In the genomic region with DNA sequence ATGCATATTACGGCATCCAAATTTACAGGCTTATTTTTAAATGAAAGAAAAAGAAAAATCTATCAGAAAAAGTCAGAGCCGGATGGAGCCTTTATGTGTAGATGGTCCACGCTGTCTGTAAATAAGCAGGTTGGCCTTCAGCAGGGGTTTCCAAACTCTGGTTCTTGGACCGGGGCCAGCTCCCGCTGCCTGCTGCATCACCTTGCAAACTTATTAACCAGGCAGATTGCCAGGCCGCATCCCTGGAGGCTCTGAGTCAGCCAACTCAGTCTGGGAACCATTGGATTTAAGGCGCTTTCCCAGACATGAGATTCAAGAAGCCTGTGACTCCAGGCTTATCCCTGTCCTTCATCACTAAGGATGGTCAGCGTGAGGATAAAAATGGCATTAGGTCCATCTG, we compare ENCODE assay signal across 1 cellular context.
TF ChIP-seq lines count a peak whose summit lies in the region.

No MANE protein-coding gene starts in this region.

TF ChIP-seq in HEK293, 187 proteins besides CTCF, POLR2A, EP300 and RAD21 (continued from another document):
- TF ChIP-seq, protein P1, sequence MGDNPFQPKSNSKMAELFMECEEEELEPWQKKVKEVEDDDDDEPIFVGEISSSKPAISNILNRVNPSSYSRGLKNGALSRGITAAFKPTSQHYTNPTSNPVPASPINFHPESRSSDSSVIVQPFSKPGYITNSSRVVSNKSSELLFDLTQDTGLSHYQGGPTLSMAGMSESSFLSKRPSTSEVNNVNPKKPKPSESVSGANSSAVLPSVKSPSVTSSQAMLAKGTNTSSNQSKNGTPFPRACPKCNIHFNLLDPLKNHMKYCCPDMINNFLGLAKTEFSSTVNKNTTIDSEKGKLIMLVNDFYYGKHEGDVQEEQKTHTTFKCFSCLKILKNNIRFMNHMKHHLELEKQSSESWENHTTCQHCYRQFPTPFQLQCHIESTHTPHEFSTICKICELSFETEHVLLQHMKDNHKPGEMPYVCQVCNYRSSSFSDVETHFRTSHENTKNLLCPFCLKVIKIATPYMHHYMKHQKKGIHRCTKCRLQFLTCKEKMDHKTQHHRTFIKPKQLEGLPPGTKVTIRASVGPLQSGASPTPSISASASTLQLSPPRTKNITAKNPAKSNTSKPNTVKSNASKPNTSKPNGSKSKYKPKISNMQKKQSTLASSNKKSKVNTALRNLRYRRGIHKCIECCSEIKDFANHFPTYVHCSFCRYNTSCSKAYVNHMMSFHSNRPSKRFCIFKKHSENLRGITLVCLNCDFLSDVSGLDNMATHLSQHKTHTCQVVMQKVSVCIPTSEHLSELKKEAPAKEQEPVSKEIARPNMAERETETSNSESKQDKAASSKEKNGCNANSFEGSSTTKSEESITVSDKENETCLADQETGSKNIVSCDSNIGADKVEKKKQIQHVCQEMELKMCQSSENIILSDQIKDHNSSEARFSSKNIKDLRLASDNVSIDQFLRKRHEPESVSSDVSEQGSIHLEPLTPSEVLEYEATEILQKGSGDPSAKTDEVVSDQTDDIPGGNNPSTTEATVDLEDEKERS (tag by site-specific recombination; IDR thresholded peaks at IDR 0.05) = no peak
- no peak for TF ChIP-seq ZNF596 (tag by site-specific recombination; IDR thresholded peaks at IDR 0.05)
- no peak for TF ChIP-seq ZNF549 (tag by site-specific recombination; IDR thresholded peaks at IDR 0.05)
- TF ChIP-seq ZNF426 (tag by site-specific recombination; IDR thresholded peaks at IDR 0.05) = no peak
- no peak for TF ChIP-seq KLF16 (tag by site-specific recombination; IDR thresholded peaks at IDR 0.05)
- TF ChIP-seq, protein P2, sequence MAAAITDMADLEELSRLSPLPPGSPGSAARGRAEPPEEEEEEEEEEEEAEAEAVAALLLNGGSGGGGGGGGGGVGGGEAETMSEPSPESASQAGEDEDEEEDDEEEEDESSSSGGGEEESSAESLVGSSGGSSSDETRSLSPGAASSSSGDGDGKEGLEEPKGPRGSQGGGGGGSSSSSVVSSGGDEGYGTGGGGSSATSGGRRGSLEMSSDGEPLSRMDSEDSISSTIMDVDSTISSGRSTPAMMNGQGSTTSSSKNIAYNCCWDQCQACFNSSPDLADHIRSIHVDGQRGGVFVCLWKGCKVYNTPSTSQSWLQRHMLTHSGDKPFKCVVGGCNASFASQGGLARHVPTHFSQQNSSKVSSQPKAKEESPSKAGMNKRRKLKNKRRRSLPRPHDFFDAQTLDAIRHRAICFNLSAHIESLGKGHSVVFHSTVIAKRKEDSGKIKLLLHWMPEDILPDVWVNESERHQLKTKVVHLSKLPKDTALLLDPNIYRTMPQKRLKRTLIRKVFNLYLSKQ (tag by site-specific recombination; IDR thresholded peaks at IDR 0.05; ENCODE audit: borderline replicate concordance) = no peak
- TF ChIP-seq ZNF350 (tag by site-specific recombination; IDR thresholded peaks at IDR 0.05) = no peak
- TF ChIP-seq ZFP69B (tag by site-specific recombination; IDR thresholded peaks at IDR 0.05) = no peak
- no peak for TF ChIP-seq ZNF121 (tag by site-specific recombination; IDR thresholded peaks at IDR 0.05)
- TF ChIP-seq, protein P3, sequence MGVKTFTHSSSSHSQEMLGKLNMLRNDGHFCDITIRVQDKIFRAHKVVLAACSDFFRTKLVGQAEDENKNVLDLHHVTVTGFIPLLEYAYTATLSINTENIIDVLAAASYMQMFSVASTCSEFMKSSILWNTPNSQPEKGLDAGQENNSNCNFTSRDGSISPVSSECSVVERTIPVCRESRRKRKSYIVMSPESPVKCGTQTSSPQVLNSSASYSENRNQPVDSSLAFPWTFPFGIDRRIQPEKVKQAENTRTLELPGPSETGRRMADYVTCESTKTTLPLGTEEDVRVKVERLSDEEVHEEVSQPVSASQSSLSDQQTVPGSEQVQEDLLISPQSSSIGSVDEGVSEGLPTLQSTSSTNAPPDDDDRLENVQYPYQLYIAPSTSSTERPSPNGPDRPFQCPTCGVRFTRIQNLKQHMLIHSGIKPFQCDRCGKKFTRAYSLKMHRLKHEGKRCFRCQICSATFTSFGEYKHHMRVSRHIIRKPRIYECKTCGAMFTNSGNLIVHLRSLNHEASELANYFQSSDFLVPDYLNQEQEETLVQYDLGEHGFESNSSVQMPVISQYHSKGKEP (tag by site-specific recombination; IDR thresholded peaks at IDR 0.05) = peak; percentile 99
- TF ChIP-seq MYNN (tag by site-specific recombination; IDR thresholded peaks at IDR 0.05; ENCODE audit: borderline replicate concordance) = no peak
- TF ChIP-seq ZNF157 (tag by site-specific recombination; IDR thresholded peaks at IDR 0.05) = no peak
- no peak for TF ChIP-seq ZSCAN16 (tag by site-specific recombination; IDR thresholded peaks at IDR 0.05)
- TF ChIP-seq, protein P4, sequence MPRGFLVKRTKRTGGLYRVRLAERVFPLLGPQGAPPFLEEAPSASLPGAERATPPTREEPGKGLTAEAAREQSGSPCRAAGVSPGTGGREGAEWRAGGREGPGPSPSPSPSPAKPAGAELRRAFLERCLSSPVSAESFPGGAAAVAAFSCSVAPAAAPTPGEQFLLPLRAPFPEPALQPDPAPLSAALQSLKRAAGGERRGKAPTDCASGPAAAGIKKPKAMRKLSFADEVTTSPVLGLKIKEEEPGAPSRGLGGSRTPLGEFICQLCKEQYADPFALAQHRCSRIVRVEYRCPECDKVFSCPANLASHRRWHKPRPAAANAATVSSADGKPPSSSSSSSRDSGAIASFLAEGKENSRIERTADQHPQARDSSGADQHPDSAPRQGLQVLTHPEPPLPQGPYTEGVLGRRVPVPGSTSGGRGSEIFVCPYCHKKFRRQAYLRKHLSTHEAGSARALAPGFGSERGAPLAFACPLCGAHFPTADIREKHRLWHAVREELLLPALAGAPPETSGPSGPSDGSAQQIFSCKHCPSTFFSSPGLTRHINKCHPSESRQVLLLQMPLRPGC (tag by site-specific recombination; IDR thresholded peaks at IDR 0.05) = 0 out of 2 replicates have a peak, but pooled peaks have one; percentile 42
- TF ChIP-seq, protein P5, sequence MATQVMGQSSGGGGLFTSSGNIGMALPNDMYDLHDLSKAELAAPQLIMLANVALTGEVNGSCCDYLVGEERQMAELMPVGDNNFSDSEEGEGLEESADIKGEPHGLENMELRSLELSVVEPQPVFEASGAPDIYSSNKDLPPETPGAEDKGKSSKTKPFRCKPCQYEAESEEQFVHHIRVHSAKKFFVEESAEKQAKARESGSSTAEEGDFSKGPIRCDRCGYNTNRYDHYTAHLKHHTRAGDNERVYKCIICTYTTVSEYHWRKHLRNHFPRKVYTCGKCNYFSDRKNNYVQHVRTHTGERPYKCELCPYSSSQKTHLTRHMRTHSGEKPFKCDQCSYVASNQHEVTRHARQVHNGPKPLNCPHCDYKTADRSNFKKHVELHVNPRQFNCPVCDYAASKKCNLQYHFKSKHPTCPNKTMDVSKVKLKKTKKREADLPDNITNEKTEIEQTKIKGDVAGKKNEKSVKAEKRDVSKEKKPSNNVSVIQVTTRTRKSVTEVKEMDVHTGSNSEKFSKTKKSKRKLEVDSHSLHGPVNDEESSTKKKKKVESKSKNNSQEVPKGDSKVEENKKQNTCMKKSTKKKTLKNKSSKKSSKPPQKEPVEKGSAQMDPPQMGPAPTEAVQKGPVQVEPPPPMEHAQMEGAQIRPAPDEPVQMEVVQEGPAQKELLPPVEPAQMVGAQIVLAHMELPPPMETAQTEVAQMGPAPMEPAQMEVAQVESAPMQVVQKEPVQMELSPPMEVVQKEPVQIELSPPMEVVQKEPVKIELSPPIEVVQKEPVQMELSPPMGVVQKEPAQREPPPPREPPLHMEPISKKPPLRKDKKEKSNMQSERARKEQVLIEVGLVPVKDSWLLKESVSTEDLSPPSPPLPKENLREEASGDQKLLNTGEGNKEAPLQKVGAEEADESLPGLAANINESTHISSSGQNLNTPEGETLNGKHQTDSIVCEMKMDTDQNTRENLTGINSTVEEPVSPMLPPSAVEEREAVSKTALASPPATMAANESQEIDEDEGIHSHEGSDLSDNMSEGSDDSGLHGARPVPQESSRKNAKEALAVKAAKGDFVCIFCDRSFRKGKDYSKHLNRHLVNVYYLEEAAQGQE (tag by site-specific recombination; IDR thresholded peaks at IDR 0.05) = no peak
